12 cellular contexts compared by ENCODE assay signal in genomic region chr12:50927356-50927755, GRCh38. TPM values are rescaled to one million over a fixed set of nuclear protein-coding genes. Genes with fewer than 3 reads are reported as not detected.
DNase-seq lines count a peak whose midpoint lies in the region; ATAC-seq, FAIRE-seq and TF ChIP-seq lines count a peak whose summit lies in the region.
"Had no signal": no experiment of that assay in that cellular context is flagged by ENCODE, and none has a peak within 500 bp of the region (broad histone marks: within the 10 kb centered on the region; RNA-seq: fewer than 3 reads in every experiment).

No MANE protein-coding gene starts in this region.

- no peak overlapping the region for H3K4me3 Mint-ChIP-seq in activated T-helper 17 cell treated with anti-CD3 and anti-CD28 coated beads, Interleukin-2, amount 50 U/mL, for 72 hours
- H3K4me3 Mint-ChIP-seq in activated naive CD4-positive, alpha-beta T cell treated with anti-CD3 and anti-CD28 coated beads, Interleukin-2, amount 10 ng/mL, durations not matched to agents 7 days and 5 days = no peak overlapping the region

- H3K27me3 Mint-ChIP-seq in activated T-helper 17 cell treated with anti-CD3 and anti-CD28 coated beads, Interleukin-2, amount 50 U/mL, for 72 hours = no peaks in the 10 kb centered on the region
- peaks cover 6% of the 10 kb centered on the region for H3K27me3 Mint-ChIP-seq in activated naive CD4-positive, alpha-beta T cell treated with anti-CD3 and anti-CD28 coated beads, Interleukin-2, amount 10 ng/mL, durations not matched to agents 7 days and 5 days

- no peaks in the 10 kb centered on the region for H3K27me3 ChIP-seq in DND-41 (ENCODE audit: insufficient read depth, low read length, poor library complexity)

- H3K9ac ChIP-seq in DND-41 (ENCODE audit: low read depth, low read length) = no peak overlapping the region
- peak overlapping the region in 1 of 2 donors; percentile 72 for H3K9ac ChIP-seq in kidney (ENCODE audit: low read length in 2 of 2)

- intact Hi-C loops in kidney (cut with DNase I) = no loop called here

- H3K4me3 ChIP-seq in DND-41 (ENCODE audit: low read depth in 1 of 2, low read length in 2 of 2) (no peak overlapping the region), kidney (ENCODE audit: low read length in 2 of 2) (peak overlapping the region; percentile 92 to 93), skin epidermis (peak overlapping the region; percentile 18 to 56 (median 49))

- H4K20me1 ChIP-seq in DND-41 (ENCODE audit: insufficient read depth, low read length) = no peaks in the 10 kb centered on the region

- TF ChIP-seq CTCF in DND-41 (IDR thresholded peaks at IDR 0.05; ENCODE audit: borderline replicate concordance, extremely low read depth, low read length, poor library complexity, severe bottlenecking) = no peak
- no peak for TF ChIP-seq CTCF in kidney (IDR thresholded peaks at IDR 0.05; ENCODE audit: borderline replicate concordance, extremely low read depth, insufficient read depth)

- FAIRE-seq in kidney (lab: Jason Lieb, UNC) = no peak

- ATAC-seq in DND-41 (ENCODE audit: insufficient read depth, low read depth) = no peak
- no peak for ATAC-seq in activated T-helper 17 cell treated with anti-CD3 and anti-CD28 coated beads, Interleukin-2, amount 50 U/mL, for 72 hours (replicated peaks)

- H3K4me2 ChIP-seq in DND-41 (ENCODE audit: insufficient read depth, low read length) = peak overlapping the region; percentile 19; the same call in 1 of the 2 replicates

- no peaks in the 10 kb centered on the region for H3K36me3 ChIP-seq in DND-41 (ENCODE audit: insufficient read depth, low read length)
- peaks cover 3 to 8% of the 10 kb centered on the region in 2 donors for H3K36me3 ChIP-seq in kidney (ENCODE audit: control insufficient read depth in 1 of 2, insufficient read depth in 2 of 2, low read length in 2 of 2)

- DNase-seq in DND-41 = no peak
- no peak for DNase-seq in kidney
- DNase-seq in Kasumi-1 (lab: John Stamatoyannopoulos, UW) = no peak
- DNase-seq in NK-92 treated with Interleukin-12 subunit alpha and Interleukin-12 subunit beta, amount 100 ng/mL, for 24 hours (lab: John Stamatoyannopoulos, UW) = no peak
- DNase-seq in activated naive CD4-positive, alpha-beta T cell treated with anti-CD3 and anti-CD28 coated beads, Interleukin-2, amount 10 ng/mL, durations not matched to agents 7 days and 5 days = no peak
- DNase-seq in NCI-H2081 (lab: John Stamatoyannopoulos, UW) = no peak
- DNase-seq: activated gamma-delta T cell; DMS 273 treated with DMSO at 0.1 percent for 48 hours; NCI-H2081 treated with DMSO at 0.1 percent for 48 hours; stimulated activated CD4-positive, alpha-beta T cell treated with anti-CD3 and anti-CD28 coated beads, Interleukin-4, amount 100 ng/mL, for 24 hours had no signal

- no peaks in the 10 kb centered on the region for H3K9me3 Mint-ChIP-seq in activated T-helper 17 cell treated with anti-CD3 and anti-CD28 coated beads, Interleukin-2, amount 50 U/mL, for 72 hours
- no peaks in the 10 kb centered on the region for H3K9me3 Mint-ChIP-seq in activated naive CD4-positive, alpha-beta T cell treated with anti-CD3 and anti-CD28 coated beads, Interleukin-2, amount 10 ng/mL, durations not matched to agents 7 days and 5 days

- CTCF ChIA-PET in activated naive CD4-positive, alpha-beta T cell treated with anti-CD3 and anti-CD28 coated beads, Interleukin-2, amount 10 ng/mL, durations not matched to agents 7 days and 5 days (lab: Charles Lee) = no interaction called here

- H3K4me1 ChIP-seq in DND-41 (ENCODE audit: insufficient read depth, low read length) (peaks cover 66% of the 10 kb centered on the region), kidney (ENCODE audit: control insufficient read depth in 1 of 2, insufficient read depth in 1 of 2, low read depth in 1 of 2, low read length in 2 of 2) (peaks cover 10 to 13% of the 10 kb centered on the region in 2 donors)

- H3K27ac Mint-ChIP-seq in activated T-helper 17 cell treated with anti-CD3 and anti-CD28 coated beads, Interleukin-2, amount 50 U/mL, for 72 hours = peak overlapping the region; percentile 4
- H3K27ac Mint-ChIP-seq in activated naive CD4-positive, alpha-beta T cell treated with anti-CD3 and anti-CD28 coated beads, Interleukin-2, amount 10 ng/mL, durations not matched to agents 7 days and 5 days = no peak overlapping the region

- H3K79me2 ChIP-seq in DND-41 (ENCODE audit: insufficient read depth, low read length) = no peaks in the 10 kb centered on the region

- H3K27ac ChIP-seq in DND-41 (ENCODE audit: low read length) = peak overlapping the region; percentile 4
- peak overlapping the region; percentile 29 to 51 for H3K27ac ChIP-seq in kidney (ENCODE audit: low read depth in 2 of 2, low read length in 2 of 2)
- peak overlapping the region in 14 of 21 experiments; percentile 15 to 90 (median 47) for H3K27ac ChIP-seq in skin epidermis

- H3K4me1 Mint-ChIP-seq in activated T-helper 17 cell treated with anti-CD3 and anti-CD28 coated beads, Interleukin-2, amount 50 U/mL, for 72 hours = peaks cover 6% of the 10 kb centered on the region
- H3K4me1 Mint-ChIP-seq in activated naive CD4-positive, alpha-beta T cell treated with anti-CD3 and anti-CD28 coated beads, Interleukin-2, amount 10 ng/mL, durations not matched to agents 7 days and 5 days = peaks cover 28% of the 10 kb centered on the region

- H3K9me3 ChIP-seq in DND-41 (ENCODE audit: insufficient read depth, low read length, severe bottlenecking) (no peaks in the 10 kb centered on the region), kidney (ENCODE audit: control insufficient read depth in 1 of 2, low read length in 2 of 2) (no peaks in the 10 kb centered on the region)

- no peaks in the 10 kb centered on the region for H3K36me3 Mint-ChIP-seq in activated T-helper 17 cell treated with anti-CD3 and anti-CD28 coated beads, Interleukin-2, amount 50 U/mL, for 72 hours (ENCODE audit: low read depth)
- no peaks in the 10 kb centered on the region for H3K36me3 Mint-ChIP-seq in activated naive CD4-positive, alpha-beta T cell treated with anti-CD3 and anti-CD28 coated beads, Interleukin-2, amount 10 ng/mL, durations not matched to agents 7 days and 5 days

- H2AFZ ChIP-seq in DND-41 (ENCODE audit: low read depth, low read length) = no peak overlapping the region; the same call in 1 of the 2 replicates

RNA-seq across cellular contexts. Expression of gene HIGD1C, which starts 25.0 kb away (rescaled TPM):
- not detected for total RNA-seq in activated T-helper 17 cell treated with anti-CD3 and anti-CD28 coated beads, Interleukin-2, amount 50 U/mL, for 72 hours
- total RNA-seq in kidney = not detected
- polyA plus RNA-seq in kidney (ENCODE audit: insufficient read depth, low read depth, low replicate concordance) = not detected

Comparison
In these comparisons a context has a peak if more than half of its experiments do, and no peak if none do; other contexts are left out.
1. H3K4me3 ChIP-seq: peak in kidney (2 of 2) and skin epidermis (7 of 7); none in DND-41 (0 of 2).
2. Peak in every context shown above with its lines, with median percentiles within 50 percentile points of each other: H3K27ac ChIP-seq.